In the genomic region with DNA sequence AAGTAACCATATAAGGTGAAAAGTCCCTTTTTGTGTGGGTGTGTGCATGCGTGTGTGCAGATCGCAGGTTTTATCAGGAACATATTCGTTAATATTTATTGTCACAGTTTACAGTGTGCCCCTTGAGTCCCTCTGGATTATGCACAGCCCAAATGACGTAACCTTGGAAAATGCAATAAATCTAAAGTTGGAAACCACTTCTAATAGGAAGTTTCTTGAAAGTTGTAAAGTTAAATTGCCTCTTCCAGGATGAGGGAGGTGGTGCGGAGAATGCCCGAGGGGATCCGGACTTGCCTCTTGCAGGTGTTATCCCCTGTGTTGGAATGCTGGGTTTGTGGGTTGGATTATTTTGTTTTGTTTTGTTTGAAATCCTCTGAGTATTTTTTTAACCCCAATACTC, we compare ENCODE assay signal across 21 cellular contexts.
DNase-seq lines count a peak whose midpoint lies in the region; ATAC-seq and TF ChIP-seq lines count a peak whose summit lies in the region.
"Had no signal": no experiment of that assay in that cellular context is flagged by ENCODE, and none has a peak within 500 bp of the region (broad histone marks: within the 10 kb centered on the region; RNA-seq: fewer than 3 reads in every experiment).

No MANE protein-coding gene starts in this region.

- H3K36me3 ChIP-seq in adipocyte (ENCODE audit: control insufficient read depth, insufficient read depth, low read length, severe bottlenecking), result no peaks in the 10 kb centered on the region
- no peaks in the 10 kb centered on the region for H3K36me3 ChIP-seq in hepatocyte (replicated peaks; ENCODE audit: insufficient read depth, low read depth)
- H3K36me3 ChIP-seq: right lobe of liver, upper lobe of left lung had no signal

- H3K9ac ChIP-seq in adipocyte (ENCODE audit: low read length), result no peak overlapping the region
- H3K9ac ChIP-seq: BLaER1 treated with 17β-estradiol and CSF1 and Interleukin-3, amounts not matched to agents 10 nM and 100 nM had no signal

- ATAC-seq in foreskin keratinocyte (no peak), HG03159 (IDR thresholded peaks at IDR 0.05; ENCODE audit: unreplicated experiment) (no peak)
- ATAC-seq: A549, Right ventricle myocardium inferior had no signal

- H3K4me3 ChIP-seq in adipocyte (ENCODE audit: low read length) (peak overlapping the region; percentile 55), hepatocyte (no peak overlapping the region)
- H3K4me3 ChIP-seq: A549; BLaER1 treated with 17β-estradiol and CSF1 and Interleukin-3, amounts not matched to agents 10 nM and 100 nM; right lobe of liver; upper lobe of left lung had no signal

- no peaks in the 10 kb centered on the region for H3K27me3 ChIP-seq in adipocyte (replicated peaks; ENCODE audit: control insufficient read depth, insufficient read depth, low read length)
- H3K27me3 ChIP-seq in hepatocyte, result no peaks in the 10 kb centered on the region
- no peaks in the 10 kb centered on the region for H3K27me3 ChIP-seq in foreskin keratinocyte
- H3K27me3 ChIP-seq: BLaER1 treated with 17β-estradiol and CSF1 and Interleukin-3, amounts not matched to agents 10 nM and 100 nM; right lobe of liver; upper lobe of left lung had no signal

- H3K4me1 ChIP-seq in adipocyte (ENCODE audit: control insufficient read depth, insufficient read depth, low read length), result peaks cover 46% of the 10 kb centered on the region
- H3K4me1 ChIP-seq in hepatocyte (ENCODE audit: insufficient read depth), result no peaks in the 10 kb centered on the region
- peaks cover 11% of the 10 kb centered on the region for H3K4me1 ChIP-seq in foreskin keratinocyte

- peak; percentile 62 for DNase-seq in Daoy (ENCODE audit: low read depth)
- DNase-seq in adipocyte (ENCODE audit: low read depth), result no peak
- DNase-seq in hepatocyte (ENCODE audit: low spot score), result peak; percentile 58
- peak; percentile 77 for DNase-seq in renal cortical epithelial cell (ENCODE audit: low read depth)
- DNase-seq in foreskin keratinocyte, result no peak
- DNase-seq in activated effector memory CD4-positive, alpha-beta T cell treated with Interleukin-2 at 50 U/mL for 16 hours, result no peak
- no peak for DNase-seq in G401 (ENCODE audit: low spot score)
- DNase-seq: activated CD4-positive, alpha-beta T cell treated with anti-CD3 and anti-CD28 coated beads, Interleukin-2, amount 50 U/mL, for 1 hour; activated T-cell treated with anti-CD3 and anti-CD28 coated beads for 4 hours; NCI-H146; NCI-H2171; NCI-H748 treated with DMSO at 0.1 percent for 48 hours; right lobe of liver; stimulated activated CD4-positive, alpha-beta T cell treated with anti-CD3 and anti-CD28 coated beads, Interleukin-1b, Interleukin-23, amount 100 ng/mL, for 48 hours; stimulated activated naive CD4-positive, alpha-beta T cell treated with Interleukin-2 at 50 U/mL for 16 hours; T-helper 1 cell; upper lobe of left lung had no signal

- H3K79me2 ChIP-seq in hepatocyte, result no peaks in the 10 kb centered on the region

- WGBS in hepatocyte (ENCODE audit: low lambda C conversion rate, missing lambda C conversion rate), result 42% methylated on average over 7 of the region's 7 CpGs

- no peak for TF ChIP-seq CTCF in hepatocyte (IDR thresholded peaks at IDR 0.05; ENCODE audit: poor library complexity)
- TF ChIP-seq CTCF in foreskin keratinocyte (conservative IDR thresholded peaks at IDR 0.05), result no peak

- no peak overlapping the region for H2AFZ ChIP-seq in hepatocyte

- no peaks in the 10 kb centered on the region for H3K9me2 ChIP-seq in hepatocyte (replicated peaks; ENCODE audit: insufficient read depth)

- in situ Hi-C loops in G401 (cut with HindIII; ENCODE audit: low sequenced_read_pairs), result no loop called here

- H4K20me1 ChIP-seq in hepatocyte (ENCODE audit: insufficient read depth, poor library complexity, severe bottlenecking), result no peaks in the 10 kb centered on the region

- H3K27ac ChIP-seq in hepatocyte (peak overlapping the region; percentile 73), foreskin keratinocyte (no peak overlapping the region)
- H3K27ac ChIP-seq: A549; BLaER1 treated with 17β-estradiol and CSF1 and Interleukin-3, amounts not matched to agents 10 nM and 100 nM; right lobe of liver; upper lobe of left lung had no signal

- H3K9me3 ChIP-seq in adipocyte (ENCODE audit: control insufficient read depth, low read length) (no peaks in the 10 kb centered on the region), hepatocyte (ENCODE audit: low read depth) (no peaks in the 10 kb centered on the region)
- H3K9me3 ChIP-seq: A549; BLaER1 treated with 17β-estradiol and CSF1 and Interleukin-3, amounts not matched to agents 10 nM and 100 nM; right lobe of liver; upper lobe of left lung had no signal

- H3K4me2 ChIP-seq in hepatocyte, result no peak overlapping the region
- H3K4me2 ChIP-seq: A549; BLaER1 treated with 17β-estradiol and CSF1 and Interleukin-3, amounts not matched to agents 10 nM and 100 nM had no signal

Comparison
In these comparisons a context has a peak if more than half of its experiments do, and no peak if none do; other contexts are left out.
1. DNase-seq: peak in Daoy (single experiment), hepatocyte (single experiment) and renal cortical epithelial cell (single experiment); none in adipocyte (single experiment), foreskin keratinocyte (0 of 2), activated effector memory CD4-positive, alpha-beta T cell treated with Interleukin-2 at 50 U/mL for 16 hours (single experiment) and G401 (single experiment).